ENCODE assay signal across 8 cellular contexts in genomic region chr17:64920026-64920418, GRCh38. TPM values are rescaled to one million over a fixed set of nuclear protein-coding genes. Genes with fewer than 3 reads are reported as not detected.
DNase-seq lines count a peak whose midpoint lies in the region; ATAC-seq, FAIRE-seq and TF ChIP-seq lines count a peak whose summit lies in the region.

No MANE protein-coding gene starts in this region.

- no peak for FAIRE-seq in GM12878 (lab: Jason Lieb, UNC)

- no TSS peak for BruUV-seq in GM12878 (replicated peaks; lab: Mats Ljungman, UMichigan)

- WGBS in GM12878 (ENCODE audit: insufficient coverage, insufficient replicate concordance, low lambda C conversion rate, missing lambda C conversion rate): 80% methylated on average over 9 of the region's 9 CpGs

- H3K27ac ChIP-seq in GM12878 (ENCODE audit: control insufficient read depth, insufficient read depth) (peak overlapping the region; percentile 76), left lung (peak overlapping the region; percentile 95), substantia nigra (ENCODE audit: low read depth, low read length, poor library complexity, severe bottlenecking) (peak overlapping the region; percentile 79)

- peak; percentile 13 for ATAC-seq in Right ventricle myocardium superior (ENCODE audit: poor library complexity)
- ATAC-seq in Right ventricle myocardium inferior: no peak
- ATAC-seq in GM12878: peak; percentile 24
- peak; percentile 25 for ATAC-seq in left lung

- no peaks in the 10 kb centered on the region for H3K36me3 ChIP-seq in GM12878 (ENCODE audit: control insufficient read depth in 2 of 2, insufficient read depth in 2 of 2, low read length in 1 of 2)
- no peaks in the 10 kb centered on the region for H3K36me3 ChIP-seq in left lung

- no peaks in the 10 kb centered on the region for H4K20me1 ChIP-seq in GM12878 (ENCODE audit: control insufficient read depth, insufficient read depth)

- DNase-seq in Right ventricle myocardium superior (no peak), Right ventricle myocardium inferior (ENCODE audit: missing footprints) (no peak), GM12878 (ENCODE audit: low read depth, low spot score) (no peak), left lung (no peak), substantia nigra (lab: John Stamatoyannopoulos, UW) (peak in 8 of 49 donors; percentile 13 to 55 (median 24)), AML-193 (lab: John Stamatoyannopoulos, UW) (no peak), foreskin melanocyte (no peak)
- no peak for DNase-seq in activated effector memory CD4-positive, alpha-beta T cell treated with anti-CD3 and anti-CD28 coated beads, Interleukin-2, amount 50 U/mL, for 16 hours

- H3K4me3 ChIP-seq in GM12878 (peak overlapping the region; percentile 77; the same call in 1 of the 2 replicates), left lung (peak overlapping the region; percentile 54 to 57)

- H3K9ac ChIP-seq in GM12878 (ENCODE audit: control insufficient read depth, insufficient read depth, low read length): peak overlapping the region; percentile 71

- POLR2A ChIA-PET in GM12878 (lab: Charles Lee): no interaction called here

- CTCF ChIA-PET in GM12878 (lab: Yijun Ruan, JAX): interaction anchor here (0.7 to 1.7 kb wide), 8 partner anchors 18 to 285 kb away, joined by 3 to 6 read pairs (median 3); no protein-coding TSS in a partner anchor

- TF ChIP-seq CTCF in GM12878 (IDR thresholded peaks at IDR 0.05 in 2 of 3, conservative IDR thresholded peaks at IDR 0.05 in 1 of 3; ENCODE audit: control insufficient read depth in 2 of 3, extremely low read depth in 1 of 3, insufficient read depth in 1 of 3, low read depth in 3 of 3, low read length in 3 of 3) (no peak), left lung (IDR thresholded peaks at IDR 0.05) (no peak)

- H2AFZ ChIP-seq in GM12878 (ENCODE audit: control insufficient read depth, low read depth, low read length): peak overlapping the region; percentile 97

- no peak for TF ChIP-seq RAD21 in GM12878 (IDR thresholded peaks at IDR 0.05; ENCODE audit: insufficient read depth, low read depth, low read length)

- in situ Hi-C loops in GM12878 (cut with MboI): no loop called here

- no peak for TF ChIP-seq EP300 in GM12878 (IDR thresholded peaks at IDR 0.05; ENCODE audit: borderline replicate concordance in 1 of 2, control insufficient read depth in 1 of 2, low read depth in 2 of 2, low read length in 2 of 2)

- intact Hi-C loops in Right ventricle myocardium superior (cut with DNase I) (no loop called here), Right ventricle myocardium inferior (cut with DNase I) (loop anchor here (10.0 kb wide), 1 partner anchor 275 kb away; no protein-coding TSS in a partner anchor), GM12878 (cut with micrococcal nuclease; ENCODE audit: unreplicated experiment) (no loop called here), left lung (cut with DNase I) (no loop called here)

- H3K9me3 ChIP-seq in GM12878 (replicated peaks; ENCODE audit: control insufficient read depth, insufficient read depth, low read length): no peaks in the 10 kb centered on the region
- no peaks in the 10 kb centered on the region for H3K9me3 ChIP-seq in left lung

- SMC1A ChIA-PET in GM12878 (lab: Charles Lee; ENCODE audit: uncharacterized antibody, unreplicated experiment): interaction anchor here (0.6 to 1.1 kb wide), 3 partner anchors 19 to 44 kb away, joined by 3 read pairs; no protein-coding TSS in a partner anchor

- peaks cover 10% of the 10 kb centered on the region for H3K4me1 ChIP-seq in GM12878 (ENCODE audit: control insufficient read depth, insufficient read depth, low read length)
- peaks cover 0 to 13% of the 10 kb centered on the region in 2 donors for H3K4me1 ChIP-seq in left lung

- H3K4me2 ChIP-seq in GM12878 (ENCODE audit: control insufficient read depth, insufficient read depth): peak overlapping the region; percentile 64

- RAD21 ChIA-PET in GM12878 (lab: Charles Lee; ENCODE audit: unreplicated experiment): interaction anchor here (0.8 to 1.5 kb wide), 3 partner anchors 45 to 180 kb away, joined by 4 to 5 read pairs (median 4); no protein-coding TSS in a partner anchor

- TF ChIP-seq POLR2A in GM12878 (IDR thresholded peaks at IDR 0.05; ENCODE audit: low read depth, low read length): no peak

- H3K27me3 ChIP-seq in GM12878 (replicated peaks in 1 of 2; ENCODE audit: control insufficient read depth in 2 of 2, insufficient read depth in 2 of 2, low read length in 1 of 2) (no peaks in the 10 kb centered on the region), left lung (no peaks in the 10 kb centered on the region)

- no peaks in the 10 kb centered on the region for H3K79me2 ChIP-seq in GM12878 (ENCODE audit: control insufficient read depth, insufficient read depth, low read length)

TF ChIP-seq in GM12878, 131 proteins besides CTCF, POLR2A, EP300 and RAD21 (continues in another document):
- TF ChIP-seq NR2C1 (IDR thresholded peaks at IDR 0.05) (no peak), PML (IDR thresholded peaks at IDR 0.05; ENCODE audit: low read length) (no peak), ZNF622 (IDR thresholded peaks at IDR 0.05) (no peak), NFIC (IDR thresholded peaks at IDR 0.05; ENCODE audit: low read depth, low read length) (no peak), HDGF (IDR thresholded peaks at IDR 0.05) (0 out of 2 replicates have a peak, but pooled peaks have one; percentile 33), RAD51 (IDR thresholded peaks at IDR 0.05) (no peak), ESRRA (IDR thresholded peaks at IDR 0.05; ENCODE audit: low read length) (no peak), STAT1 (conservative IDR thresholded peaks at IDR 0.05) (no peak), MLLT1 (IDR thresholded peaks at IDR 0.05) (peak; percentile 85), NFYA (IDR thresholded peaks at IDR 0.05; ENCODE audit: borderline replicate concordance, low read depth, low read length) (no peak), NBN (IDR thresholded peaks at IDR 0.05) (0 out of 2 replicates have a peak, but pooled peaks have one; percentile 57), MXI1 (IDR thresholded peaks at IDR 0.05; ENCODE audit: low read depth, low read length) (no peak), ZBTB40 (IDR thresholded peaks at IDR 0.05; ENCODE audit: borderline replicate concordance) (peak; percentile 50; the same call in 1 of the 2 replicates)

RNA-seq across cellular contexts. Expression of gene LRRC37A3, which starts 0.7 kb away (rescaled TPM):
- 2.2 TPM for total RNA-seq in Right ventricle myocardium superior
- 1.4 TPM for total RNA-seq in Right ventricle myocardium inferior
- 74.7 and 84.4 TPM in 2 replicates for total RNA-seq in GM12878 (2013; cell fraction: nucleolus; rRNA removed)
- 3.2 and 4.2 TPM in 2 replicates for total RNA-seq in GM12878 (2014; rRNA removed)
- 8.7 and 9.8 TPM in 2 replicates for total RNA-seq in GM12878 (2014; rRNA removed; fragmentation: Illumina TruSeq; extraction: Trizol)
- total RNA-seq in GM12878 (2021): 7.9 and 10.0 TPM in 2 replicates
- polyA plus RNA-seq in GM12878 (2011; ENCODE audit: low read depth): 3.3 TPM
- polyA plus RNA-seq in GM12878 (2011; rRNA removed): 4.3 and 7.9 TPM in 2 replicates
- 2.9 and 4.1 TPM in 2 replicates for polyA plus RNA-seq in GM12878 (2011; cell fraction: cytosol; rRNA removed)
- 8.1 and 8.6 TPM in 2 replicates for polyA plus RNA-seq in GM12878 (2011; cell fraction: nucleus; rRNA removed)
- 2.7 and 3.5 TPM in 2 replicates for polyA plus RNA-seq in GM12878 (2012)
- polyA plus RNA-seq in GM12878 (2014; fragmentation: Illumina TruSeq; extraction: Trizol): 1.9 and 2.5 TPM in 2 replicates
- under 1 TPM; 0.18 to 0.35 TPM for polyA plus RNA-seq in GM12878 (2014; fragmentation: Nextera tagmentation; extraction: Ambion mirVana)
- polyA plus RNA-seq in GM12878 (2014; rRNA removed): 1.5 and 4.8 TPM in 2 replicates
- polyA plus RNA-seq in GM12878 (2016; fragmentation: Nextera tagmentation; extraction: Ambion mirVana): 1 to 10 TPM; 2.2 to 2.9 TPM
- polyA minus RNA-seq in GM12878 (2011; rRNA and poly(A)+ RNA removed): 17.4 and 21.2 TPM in 2 replicates
- polyA minus RNA-seq in GM12878 (2011; cell fraction: cytosol; rRNA and poly(A)+ RNA removed): 2.1 and 5.5 TPM in 2 replicates
- polyA minus RNA-seq in GM12878 (2011; cell fraction: nucleus; rRNA and poly(A)+ RNA removed): 22.5 and 33.1 TPM in 2 replicates
- total RNA-seq in left lung: 10 to 100 TPM in 1 of 2 donors, 1 to 10 TPM in 1; 9.8 to 14.1 TPM
